In the genomic region with DNA sequence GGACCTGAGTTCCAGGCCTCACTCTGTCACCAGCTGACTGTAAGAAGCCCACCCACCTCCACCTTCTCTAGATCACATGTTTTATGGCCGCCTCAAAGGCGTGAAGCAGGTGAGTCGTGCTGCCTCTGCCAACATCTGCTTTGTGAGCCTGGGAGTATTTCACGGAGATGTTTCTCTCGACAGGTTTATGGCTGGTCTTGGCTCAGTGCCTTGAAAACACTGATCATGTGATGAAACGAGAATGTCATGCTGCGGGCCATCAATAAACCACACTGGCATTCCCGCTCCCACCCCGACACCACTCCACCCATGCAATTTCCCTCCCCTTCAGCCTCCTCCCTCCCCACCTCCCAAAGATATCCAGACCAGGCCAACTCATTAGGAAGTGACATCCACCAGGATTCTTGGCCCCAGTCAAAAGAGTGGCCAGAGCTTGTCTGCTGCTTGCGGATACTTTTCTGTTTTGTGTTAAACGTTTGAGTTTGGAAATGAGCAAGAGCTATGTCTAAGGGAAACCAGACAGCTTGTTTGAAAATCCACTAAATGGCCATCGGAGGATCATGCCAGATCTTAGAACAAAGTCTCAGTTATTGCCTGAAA, we compare ENCODE assay signal across 1 cellular context.
TF ChIP-seq lines count a peak whose summit lies in the region.

No MANE protein-coding gene starts in this region.

TF ChIP-seq in H1, 55 proteins besides CTCF, POLR2A, EP300 and RAD21:
- no peak for TF ChIP-seq EGR1 (IDR thresholded peaks at IDR 0.05; ENCODE audit: borderline replicate concordance, low read depth, low read length)
- TF ChIP-seq, protein P1, sequence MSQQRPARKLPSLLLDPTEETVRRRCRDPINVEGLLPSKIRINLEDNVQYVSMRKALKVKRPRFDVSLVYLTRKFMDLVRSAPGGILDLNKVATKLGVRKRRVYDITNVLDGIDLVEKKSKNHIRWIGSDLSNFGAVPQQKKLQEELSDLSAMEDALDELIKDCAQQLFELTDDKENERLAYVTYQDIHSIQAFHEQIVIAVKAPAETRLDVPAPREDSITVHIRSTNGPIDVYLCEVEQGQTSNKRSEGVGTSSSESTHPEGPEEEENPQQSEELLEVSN (IDR thresholded peaks at IDR 0.05): 0 out of 2 replicates have a peak, but pooled peaks have one; percentile 11
TF ChIP-seq in H1: peak in this region for 1.
